Comparison of ENCODE assay signal across 24 cellular contexts in genomic region chr17:14776791-14777190, GRCh38.
DNase-seq lines count a peak whose midpoint lies in the region; ATAC-seq, FAIRE-seq and TF ChIP-seq lines count a peak whose summit lies in the region.
"Had no signal": no experiment of that assay in that cellular context is flagged by ENCODE, and none has a peak within 500 bp of the region (broad histone marks: within the 10 kb centered on the region; RNA-seq: fewer than 3 reads in every experiment).

No MANE protein-coding gene starts in this region.

- H3K27me3 Mint-ChIP-seq in chondrocyte (ENCODE audit: low read depth), result no peaks in the 10 kb centered on the region
- peaks cover 26% of the 10 kb centered on the region for H3K27me3 Mint-ChIP-seq in stimulated activated memory B cell treated with anti-CD40 and anti-IgM and Interleukin-4, amounts not matched to agents 10 μg/mL and 1 μg/mL and 100 μg/mL, for 72 hours

- POLR2A ChIA-PET in OCI-LY7 (lab: Charles Lee), result interaction anchor here (1.1 kb wide), 1 partner anchor 218 kb away, joined by 3 read pairs; no protein-coding TSS in a partner anchor

- H3K9me3 ChIP-seq in OCI-LY7 (ENCODE audit: low read length) (peaks cover 13% of the 10 kb centered on the region; the same call in 1 of the 2 replicates), keratinocyte (ENCODE audit: control insufficient read depth, low read depth, low read length) (no peaks in the 10 kb centered on the region)
- H3K9me3 ChIP-seq: tibial nerve had no signal

- H4K20me1 ChIP-seq in OCI-LY7 (ENCODE audit: insufficient read depth, low read length) (no peaks in the 10 kb centered on the region), keratinocyte (ENCODE audit: control insufficient read depth, extremely low read depth, insufficient read depth, low read length) (no peaks in the 10 kb centered on the region)

- TF ChIP-seq CTCF in OCI-LY7 (conservative IDR thresholded peaks at IDR 0.05; ENCODE audit: low read length) (no peak), chondrocyte (IDR thresholded peaks at IDR 0.05) (no peak), keratinocyte (optimal IDR thresholded peaks at IDR 0.05 in 1 of 3, IDR thresholded peaks at IDR 0.05 in 1 of 3, conservative IDR thresholded peaks at IDR 0.05 in 1 of 3; ENCODE audit: extremely low read depth in 1 of 3, insufficient read depth in 2 of 3, low read length in 3 of 3) (no peak)

- H3K4me3 ChIP-seq in OCI-LY7 (ENCODE audit: low read depth, low read length, poor library complexity, severe bottlenecking) (no peak overlapping the region), keratinocyte (ENCODE audit: control insufficient read depth in 2 of 3, extremely low read depth in 1 of 3, insufficient read depth in 2 of 3, low read depth in 1 of 3, low read length in 3 of 3) (peak overlapping the region in 1 of 3 experiments; percentile 42)
- H3K4me3 ChIP-seq: left ventricle myocardium inferior, skin epidermis, stomach, tibial nerve had no signal

- H3K9me3 Mint-ChIP-seq in chondrocyte (ENCODE audit: low read depth), result peaks cover 4% of the 10 kb centered on the region
- H3K9me3 Mint-ChIP-seq in stimulated activated memory B cell treated with anti-CD40 and anti-IgM and Interleukin-4, amounts not matched to agents 10 μg/mL and 1 μg/mL and 100 μg/mL, for 72 hours, result peaks cover 7% of the 10 kb centered on the region

- no TSS peak for BruUV-seq in OCI-LY7 (replicated peaks; lab: Mats Ljungman, UMichigan)

- H3K79me2 ChIP-seq in OCI-LY7 (ENCODE audit: insufficient read depth, low read depth, low read length), result no peaks in the 10 kb centered on the region
- H3K79me2 ChIP-seq in keratinocyte (ENCODE audit: control insufficient read depth, insufficient read depth, low read length), result no peaks in the 10 kb centered on the region

- H3K27ac Mint-ChIP-seq in chondrocyte (ENCODE audit: unreplicated experiment), result peak overlapping the region; percentile 83
- H3K27ac Mint-ChIP-seq in stimulated activated memory B cell treated with anti-CD40 and anti-IgM and Interleukin-4, amounts not matched to agents 10 μg/mL and 1 μg/mL and 100 μg/mL, for 72 hours, result no peak overlapping the region
- H3K27ac Mint-ChIP-seq: activated naive CD8-positive, alpha-beta T cell treated with anti-CD3 and anti-CD28 coated beads, Interleukin-2, amount 50 U/mL, for 24 hours; activated T-cell treated with anti-CD3 and anti-CD28 coated beads, Interleukin-2, amount 50 U/mL, for 24 hours; CD4-positive, alpha-beta memory T cell; naive thymus-derived CD4-positive, alpha-beta T cell; T-helper 2 cell treated with Interferon-gamma antibody and Interleukin-4, amounts not matched to agents 5 μg/mL and 100 μg/mL, for 36 hours had no signal

- CTCF ChIA-PET in OCI-LY7 (lab: Charles Lee; ENCODE audit: unreplicated experiment), result no interaction called here

- H3K4me1 Mint-ChIP-seq in chondrocyte (ENCODE audit: low read depth), result peaks cover 50% of the 10 kb centered on the region
- no peaks in the 10 kb centered on the region for H3K4me1 Mint-ChIP-seq in stimulated activated memory B cell treated with anti-CD40 and anti-IgM and Interleukin-4, amounts not matched to agents 10 μg/mL and 1 μg/mL and 100 μg/mL, for 72 hours
- H3K4me1 Mint-ChIP-seq: activated naive CD8-positive, alpha-beta T cell treated with anti-CD3 and anti-CD28 coated beads, Interleukin-2, amount 50 U/mL, for 24 hours; CD4-positive, alpha-beta memory T cell; naive thymus-derived CD4-positive, alpha-beta T cell had no signal

- H3K27ac ChIP-seq in OCI-LY7 (ENCODE audit: low read depth, low read length, poor library complexity, severe bottlenecking) (no peak overlapping the region), keratinocyte (ENCODE audit: control insufficient read depth, insufficient read depth, low read length) (peak overlapping the region; percentile 89)
- H3K27ac ChIP-seq: left ventricle myocardium inferior, skin epidermis, stomach, tibial nerve had no signal

- H3K4me1 ChIP-seq in OCI-LY7 (ENCODE audit: insufficient read depth, low read length, poor library complexity, severe bottlenecking) (peaks cover 7% of the 10 kb centered on the region), keratinocyte (ENCODE audit: control insufficient read depth, extremely low read depth, insufficient read depth, low read length) (peaks cover 38% of the 10 kb centered on the region)
- H3K4me1 ChIP-seq: left ventricle myocardium inferior, stomach, tibial nerve had no signal

- ATAC-seq in left lobe of liver, result no peak
- no peak for ATAC-seq in stimulated activated memory B cell treated with anti-CD40 and anti-IgM and Interleukin-4, amounts not matched to agents 10 μg/mL and 1 μg/mL and 100 μg/mL, for 72 hours
- no peak for ATAC-seq in HG03565 (IDR thresholded peaks at IDR 0.05; ENCODE audit: unreplicated experiment)
- ATAC-seq: activated naive CD8-positive, alpha-beta T cell treated with anti-CD3 and anti-CD28 coated beads, Interleukin-2, amount 50 U/mL, for 24 hours; naive thymus-derived CD4-positive, alpha-beta T cell; SK-N-SH treated with all-trans-retinoic acid at 6 μM for 48 hours had no signal

- no peaks in the 10 kb centered on the region for H3K9me1 ChIP-seq in keratinocyte (ENCODE audit: control insufficient read depth, extremely low read depth, insufficient read depth, low read length)

- DNase-seq in Daoy (ENCODE audit: low read depth) (peak; percentile 37), OCI-LY7 (ENCODE audit: low spot score) (no peak), chondrocyte (ENCODE audit: low spot score) (no peak), keratinocyte (ENCODE audit: low read depth, low spot score) (peak; percentile 94), GM12891 (ENCODE audit: insufficient read length, low spot score) (no peak), left lobe of liver (ENCODE audit: low spot score) (no peak)
- DNase-seq: activated CD4-positive, alpha-beta T cell treated with anti-CD3 and anti-CD28 coated beads for 48 hours; activated naive CD8-positive, alpha-beta T cell treated with anti-CD3 and anti-CD28 coated beads, Interleukin-2, amount 50 U/mL, for 24 hours; activated T-cell treated with anti-CD3 and anti-CD28 coated beads, Interleukin-2, amount 50 U/mL, for 24 hours; CD4-positive, alpha-beta memory T cell; cortex of kidney; H7; left ventricle myocardium inferior; naive thymus-derived CD4-positive, alpha-beta T cell; NCI-H2029; occipital lobe; stimulated activated CD8-positive, alpha-beta memory T cell treated with anti-CD3 and anti-CD28 coated beads, Interleukin-4, amount 100 ng/mL, for 48 hours; stomach had no signal

- intact Hi-C loops in OCI-LY7 (cut with micrococcal nuclease; ENCODE audit: unreplicated experiment), result loop anchor here (5.0 kb wide), 1 partner anchor 56 kb away; no protein-coding TSS in a partner anchor

- no peaks in the 10 kb centered on the region for H3K9me2 ChIP-seq in OCI-LY7 (ENCODE audit: insufficient read depth, low read length)

- H3K4me2 ChIP-seq in OCI-LY7 (ENCODE audit: low read length) (no peak overlapping the region), keratinocyte (ENCODE audit: control insufficient read depth, extremely low read depth, insufficient read depth, low read depth, low read length) (peak overlapping the region; percentile 66)

- dilution Hi-C loops in keratinocyte (cut with MboI; ENCODE audit: extremely low pct_ligation_motif_present, low sequenced_read_pairs), result no loop called here

- FAIRE-seq in keratinocyte (lab: Jason Lieb, UNC) (peak; percentile 98), GM12891 (lab: Jason Lieb, UNC) (no peak)

- H3K36me3 ChIP-seq in OCI-LY7 (ENCODE audit: insufficient read depth, low read length) (no peaks in the 10 kb centered on the region; the same call in 1 of the 2 replicates), keratinocyte (ENCODE audit: control insufficient read depth in 2 of 2, extremely low read depth in 1 of 2, insufficient read depth in 2 of 2, low read length in 2 of 2) (no peaks in the 10 kb centered on the region)
- H3K36me3 ChIP-seq: left ventricle myocardium inferior, stomach, tibial nerve had no signal

- H3K27me3 ChIP-seq in keratinocyte (ENCODE audit: control insufficient read depth, extremely low read depth, insufficient read depth, low read length), result no peaks in the 10 kb centered on the region
- H3K27me3 ChIP-seq: tibial nerve had no signal

- TF ChIP-seq POLR2A in GM12891 (IDR thresholded peaks at IDR 0.05; ENCODE audit: low read depth, low read length), result no peak

- H2AFZ ChIP-seq in OCI-LY7 (ENCODE audit: low read length) (peak overlapping the region; percentile 8; the same call in 1 of the 2 replicates), keratinocyte (ENCODE audit: control insufficient read depth, low read length) (no peak overlapping the region)

- H3K9ac ChIP-seq in keratinocyte (ENCODE audit: control insufficient read depth, extremely low read depth, insufficient read depth, low read length), result peak overlapping the region; percentile 64

- H3K4me3 Mint-ChIP-seq in chondrocyte (ENCODE audit: unreplicated experiment), result no peak overlapping the region
- no peak overlapping the region for H3K4me3 Mint-ChIP-seq in stimulated activated memory B cell treated with anti-CD40 and anti-IgM and Interleukin-4, amounts not matched to agents 10 μg/mL and 1 μg/mL and 100 μg/mL, for 72 hours
- H3K4me3 Mint-ChIP-seq: activated naive CD8-positive, alpha-beta T cell treated with anti-CD3 and anti-CD28 coated beads, Interleukin-2, amount 50 U/mL, for 24 hours; activated T-cell treated with anti-CD3 and anti-CD28 coated beads, Interleukin-2, amount 50 U/mL, for 24 hours; CD4-positive, alpha-beta memory T cell; naive thymus-derived CD4-positive, alpha-beta T cell; T-helper 2 cell treated with Interferon-gamma antibody and Interleukin-4, amounts not matched to agents 5 μg/mL and 100 μg/mL, for 36 hours had no signal

- no peaks in the 10 kb centered on the region for H3K36me3 Mint-ChIP-seq in chondrocyte (ENCODE audit: low read depth)
- no peaks in the 10 kb centered on the region for H3K36me3 Mint-ChIP-seq in stimulated activated memory B cell treated with anti-CD40 and anti-IgM and Interleukin-4, amounts not matched to agents 10 μg/mL and 1 μg/mL and 100 μg/mL, for 72 hours
- H3K36me3 Mint-ChIP-seq: CD4-positive, alpha-beta memory T cell; naive thymus-derived CD4-positive, alpha-beta T cell had no signal

TF ChIP-seq in GM12891, 5 proteins besides CTCF, POLR2A, EP300 and RAD21:
- TF ChIP-seq PAX5 (IDR thresholded peaks at IDR 0.05; ENCODE audit: insufficient read depth, low read length, severe bottlenecking) (no peak), POU2F2 (IDR thresholded peaks at IDR 0.05; ENCODE audit: low read depth, low read length) (no peak), SPI1 (IDR thresholded peaks at IDR 0.05; ENCODE audit: low read depth, low read length) (no peak), POLR2AphosphoS5 (IDR thresholded peaks at IDR 0.05; ENCODE audit: low read depth, low read length) (no peak), TAF1 (IDR thresholded peaks at IDR 0.05; ENCODE audit: low read depth, low read length) (no peak)

Comparison
In these comparisons a context has a peak if more than half of its experiments do, and no peak if none do; other contexts are left out.
1. DNase-seq: peak in Daoy (single experiment) and keratinocyte (single experiment); none in OCI-LY7 (single experiment), chondrocyte (single experiment), GM12891 (single experiment) and left lobe of liver (single experiment).